Comparison of ENCODE assay signal across 25 cellular contexts in the genomic region with DNA sequence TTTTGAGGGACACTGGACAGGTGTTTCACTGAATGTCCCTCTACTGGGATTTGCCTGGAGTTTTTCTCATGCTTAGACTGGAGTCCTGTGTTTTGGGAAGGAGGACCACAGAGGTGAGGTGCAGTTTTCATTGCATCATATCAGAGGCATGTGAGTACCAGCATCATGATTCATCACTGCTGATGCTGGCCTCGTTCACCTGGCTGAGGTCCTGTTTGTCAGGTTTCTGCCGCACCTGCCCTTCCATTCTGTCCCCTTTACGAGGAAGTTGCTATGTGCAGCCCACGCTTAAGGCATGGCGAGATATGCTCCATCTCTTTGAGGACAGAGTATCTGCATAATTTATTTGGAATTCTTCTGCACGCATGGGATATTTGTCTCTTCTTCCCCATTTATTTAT.
DNase-seq lines count a peak whose midpoint lies in the region; ATAC-seq, FAIRE-seq and TF ChIP-seq lines count a peak whose summit lies in the region.
"Had no signal": no experiment of that assay in that cellular context is flagged by ENCODE, and none has a peak within 500 bp of the region (broad histone marks: within the 10 kb centered on the region; RNA-seq: fewer than 3 reads in every experiment).

No MANE protein-coding gene starts in this region.

- H3K27me3 ChIP-seq in bronchial epithelial cell (ENCODE audit: control insufficient read depth, insufficient read depth, low read length) (no peaks in the 10 kb centered on the region), stomach (no peaks in the 10 kb centered on the region)
- H3K27me3 ChIP-seq: ascending aorta, uterus had no signal

- ATAC-seq in HG03457 (IDR thresholded peaks at IDR 0.05; ENCODE audit: unreplicated experiment): no peak
- ATAC-seq: natural killer cell had no signal

- 36 to 58% (median 42%) methylated on average over 6 of the region's 6 CpGs for WGBS in stomach, 5 donors

- intact Hi-C loops in stomach (cut with DNase I; ENCODE audit: low total_unique reads): no loop called here

- FAIRE-seq in bronchial epithelial cell (lab: Jason Lieb, UNC): no peak
- FAIRE-seq: D721Med, H54 had no signal

- peak in 2 of 3 experiments; percentile 40 to 61 for DNase-seq in NCI-H1417 (lab: John Stamatoyannopoulos, UW)
- DNase-seq in NCI-H1417 treated with DMSO at 0.1 percent for 48 hours (lab: John Stamatoyannopoulos, UW): no peak
- peak; percentile 8 for DNase-seq in NCI-H526 treated with DMSO at 0.1 percent for 48 hours (lab: John Stamatoyannopoulos, UW)
- peak; percentile 67 for DNase-seq in bronchial epithelial cell (ENCODE audit: low read depth)
- DNase-seq in stomach: peak; percentile 49
- no peak for DNase-seq in G401 (ENCODE audit: low spot score)
- no peak for DNase-seq in ecto neural progenitor cell (ENCODE audit: low spot score)
- DNase-seq: activated CD4-positive, alpha-beta T cell treated with anti-CD3 and anti-CD28 coated beads for 4 hours; activated CD8-positive, alpha-beta memory T cell treated with anti-CD3 and anti-CD28 coated beads for 24 hours; activated effector memory CD4-positive, alpha-beta T cell treated with Interleukin-2 at 50 U/mL for 16 hours; dermis blood vessel endothelial cell; KBM-7; kidney; natural killer cell; NCI-H146; NCI-H2171; NCI-H82; occipital lobe; stimulated activated naive CD4-positive, alpha-beta T cell; uterus had no signal

- no peak for TF ChIP-seq CTCF in bronchial epithelial cell (IDR thresholded peaks at IDR 0.05; ENCODE audit: insufficient read depth, low read length, severe bottlenecking)
- no peak for TF ChIP-seq CTCF in stomach (IDR thresholded peaks at IDR 0.05)

- no peak for TF ChIP-seq POLR2A in stomach (IDR thresholded peaks at IDR 0.05)

- H3K4me1 ChIP-seq in stomach: peaks cover 0 to 23% (median 4%) of the 10 kb centered on the region in 4 donors
- H3K4me1 ChIP-seq: ascending aorta, uterus had no signal

- H3K27ac ChIP-seq in stomach: peak overlapping the region in 2 of 5 donors; percentile 23 to 30
- H3K27ac ChIP-seq: 22Rv1, ascending aorta, uterus had no signal

- H3K4me3 ChIP-seq in bronchial epithelial cell (ENCODE audit: low read depth, low read length) (no peak overlapping the region), stomach (no peak overlapping the region)
- H3K4me3 ChIP-seq: ascending aorta, uterus had no signal

- H3K36me3 ChIP-seq in bronchial epithelial cell (ENCODE audit: control insufficient read depth, insufficient read depth, low read length): no peaks in the 10 kb centered on the region
- no peaks in the 10 kb centered on the region for H3K36me3 ChIP-seq in stomach
- H3K36me3 ChIP-seq: ascending aorta, uterus had no signal

- H3K9me3 ChIP-seq in stomach: no peaks in the 10 kb centered on the region
- H3K9me3 ChIP-seq: ascending aorta, uterus had no signal

- no peak for TF ChIP-seq EP300 in stomach (IDR thresholded peaks at IDR 0.05)

- in situ Hi-C loops in G401 (cut with HindIII; ENCODE audit: low sequenced_read_pairs): no loop called here

Comparison
In these comparisons a context has a peak if more than half of its experiments do, and no peak if none do; other contexts are left out.
1. DNase-seq: peak in NCI-H1417 (2 of 3), NCI-H526 treated with DMSO at 0.1 percent for 48 hours (single experiment), bronchial epithelial cell (single experiment) and stomach (single experiment); none in NCI-H1417 treated with DMSO at 0.1 percent for 48 hours (single experiment), G401 (single experiment) and ecto neural progenitor cell (single experiment).